ENCODE assay signal across 20 cellular contexts in genomic region chr7:71244023-71244422, GRCh38.
DNase-seq lines count a peak whose midpoint lies in the region; ATAC-seq and TF ChIP-seq lines count a peak whose summit lies in the region.
"Had no signal": no experiment of that assay in that cellular context is flagged by ENCODE, and none has a peak within 500 bp of the region (broad histone marks: within the 10 kb centered on the region; RNA-seq: fewer than 3 reads in every experiment).

No MANE protein-coding gene starts in this region.

- H3K9me3 ChIP-seq in right atrium auricular region: no peaks in the 10 kb centered on the region
- H3K9me3 ChIP-seq in gastroesophageal sphincter: no peaks in the 10 kb centered on the region
- H3K9me3 ChIP-seq in neural cell (ENCODE audit: low read length): no peaks in the 10 kb centered on the region
- no peaks in the 10 kb centered on the region for H3K9me3 ChIP-seq in aorta (ENCODE audit: control insufficient read depth, low read length)
- H3K9me3 ChIP-seq: BE2C had no signal

- DNase-seq in Right ventricle myocardium inferior (ENCODE audit: missing footprints): no peak
- DNase-seq in right atrium auricular region (ENCODE audit: low spot score): no peak
- no peak for DNase-seq in aorta
- DNase-seq in NCI-H524 (lab: John Stamatoyannopoulos, UW): no peak
- DNase-seq in NCI-H226: no peak
- DNase-seq in NCI-H2081 treated with DMSO at 0.1 percent for 48 hours (lab: John Stamatoyannopoulos, UW): no peak
- DNase-seq: 8988T; BE2C; Calu3; CD4-positive, alpha-beta T cell; DND-41; GF-D8; NCI-H1417 treated with DMSO at 0.1 percent for 48 hours; NCI-H1930; NCI-H510A treated with DMSO at 0.1 percent for 48 hours; SHP77 had no signal

- ATAC-seq in Right ventricle myocardium inferior: peak; percentile 90
- peak; percentile 46 for ATAC-seq in gastroesophageal sphincter
- peak; percentile 39 for ATAC-seq in aorta (ENCODE audit: low FRiP score)
- ATAC-seq: K562, Panc1 had no signal

- no peak overlapping the region for H3K9ac ChIP-seq in neural cell (ENCODE audit: low read length)

- peaks cover 0 to 6% of the 10 kb centered on the region in 2 donors for H3K4me1 ChIP-seq in right atrium auricular region
- H3K4me1 ChIP-seq in gastroesophageal sphincter: peaks cover 0 to 44% (median 8%) of the 10 kb centered on the region in 3 donors
- H3K4me1 ChIP-seq in aorta (ENCODE audit: control insufficient read depth in 1 of 2, insufficient read depth in 2 of 2, low read length in 2 of 2): peaks cover 5 to 8% of the 10 kb centered on the region in 2 donors
- H3K4me1 ChIP-seq: BE2C had no signal

- H3F3A ChIP-seq in neural cell (ENCODE audit: insufficient read depth, low read length, poor library complexity, severe bottlenecking): no peaks in the 10 kb centered on the region

- TF ChIP-seq RAD21 in neural cell (conservative IDR thresholded peaks at IDR 0.05): no peak

- intact Hi-C loops in Right ventricle myocardium inferior (cut with DNase I): loop anchor here (10.0 kb wide), 1 partner anchor 371 kb away; no protein-coding TSS in a partner anchor
- intact Hi-C loops in aorta (cut with DNase I): no loop called here

- H3K27ac ChIP-seq in right atrium auricular region: no peak overlapping the region
- peak overlapping the region in 3 of 4 donors; percentile 13 to 71 (median 70) for H3K27ac ChIP-seq in gastroesophageal sphincter
- H3K27ac ChIP-seq in neural cell (ENCODE audit: low read length): no peak overlapping the region
- H3K27ac ChIP-seq in aorta (ENCODE audit: low read depth in 1 of 2, low read length in 2 of 2): no peak overlapping the region

- H3K36me3 ChIP-seq in right atrium auricular region: no peaks in the 10 kb centered on the region
- H3K36me3 ChIP-seq in gastroesophageal sphincter: no peaks in the 10 kb centered on the region
- no peaks in the 10 kb centered on the region for H3K36me3 ChIP-seq in neural cell (ENCODE audit: insufficient read depth, low read length)
- H3K36me3 ChIP-seq in aorta (ENCODE audit: control insufficient read depth in 1 of 2, insufficient read depth in 2 of 2, low read length in 1 of 2): no peaks in the 10 kb centered on the region
- H3K36me3 ChIP-seq: BE2C had no signal

- WGBS in gastroesophageal sphincter (ENCODE audit: low coverage in 1 of 2), 2 donors: 35 to 54% methylated on average over 4 to 5 of the region's 5 CpGs
- WGBS in aorta, 2 donors: 5 to 12% methylated on average over 5 of the region's 5 CpGs

- H3K4me2 ChIP-seq in neural cell (ENCODE audit: low read length): no peak overlapping the region

- H3K4me3 ChIP-seq in right atrium auricular region (no peak overlapping the region), gastroesophageal sphincter (no peak overlapping the region), neural cell (ENCODE audit: low read length) (no peak overlapping the region), aorta (ENCODE audit: low read length in 2 of 2) (no peak overlapping the region)
- H3K4me3 ChIP-seq: K562 had no signal

- no peak overlapping the region for H2AFZ ChIP-seq in neural cell (ENCODE audit: low read depth, low read length)

- TF ChIP-seq EP300 in gastroesophageal sphincter (IDR thresholded peaks at IDR 0.05) (no peak), neural cell (conservative IDR thresholded peaks at IDR 0.05; ENCODE audit: poor library complexity, severe bottlenecking) (peak; percentile 49)

- no peaks in the 10 kb centered on the region for H3K27me3 ChIP-seq in right atrium auricular region
- H3K27me3 ChIP-seq in gastroesophageal sphincter: no peaks in the 10 kb centered on the region
- H3K27me3 ChIP-seq in neural cell (ENCODE audit: insufficient read depth, low read depth, low read length): no peaks in the 10 kb centered on the region
- H3K27me3 ChIP-seq in aorta (ENCODE audit: control insufficient read depth in 1 of 2, insufficient read depth in 2 of 2, low read length in 1 of 2): no peaks in the 10 kb centered on the region
- H3K27me3 ChIP-seq: BE2C had no signal

- no peaks in the 10 kb centered on the region for H4K20me1 ChIP-seq in neural cell (ENCODE audit: insufficient read depth)

- TF ChIP-seq POLR2A in gastroesophageal sphincter (IDR thresholded peaks at IDR 0.05): no peak

- no peaks in the 10 kb centered on the region for H3K79me2 ChIP-seq in neural cell (replicated peaks; ENCODE audit: insufficient read depth, low read length)

- no peak for TF ChIP-seq CTCF in right atrium auricular region (IDR thresholded peaks at IDR 0.05)
- TF ChIP-seq CTCF in gastroesophageal sphincter (IDR thresholded peaks at IDR 0.05): no peak
- no peak for TF ChIP-seq CTCF in neural cell (IDR thresholded peaks at IDR 0.05; ENCODE audit: poor library complexity, severe bottlenecking)

- no peaks in the 10 kb centered on the region for H3K9me2 ChIP-seq in neural cell (ENCODE audit: insufficient read depth, low read length)

TF ChIP-seq in neural cell, 6 proteins besides CTCF, POLR2A, EP300 and RAD21:
- TF ChIP-seq MXI1 (conservative IDR thresholded peaks at IDR 0.05; ENCODE audit: poor library complexity, severe bottlenecking): no peak
- TF ChIP-seq TAF1 (IDR thresholded peaks at IDR 0.05; ENCODE audit: low read depth): no peak
- no peak for TF ChIP-seq SMC3 (conservative IDR thresholded peaks at IDR 0.05; ENCODE audit: poor library complexity)
- no peak for TF ChIP-seq REST (IDR thresholded peaks at IDR 0.05; ENCODE audit: borderline replicate concordance)
- no peak for TF ChIP-seq EZH2 (IDR thresholded peaks at IDR 0.05; ENCODE audit: borderline replicate concordance, insufficient read depth, low read length, poor library complexity, severe bottlenecking)
- no peak for TF ChIP-seq POLR2AphosphoS5 (IDR thresholded peaks at IDR 0.05)
TF ChIP-seq in neural cell: peak in this region for 0.

Comparison
In these comparisons a context has a peak if more than half of its experiments do, and no peak if none do; other contexts are left out.
1. ATAC-seq: peak in every context shown above with its lines; median percentile 90 in Right ventricle myocardium inferior; 46 in gastroesophageal sphincter; 39 in aorta.
2. H3K27ac ChIP-seq: peak in gastroesophageal sphincter (3 of 4); none in right atrium auricular region (0 of 2), neural cell (single experiment) and aorta (0 of 2).